8 cellular contexts compared by ENCODE assay signal in the genomic region with DNA sequence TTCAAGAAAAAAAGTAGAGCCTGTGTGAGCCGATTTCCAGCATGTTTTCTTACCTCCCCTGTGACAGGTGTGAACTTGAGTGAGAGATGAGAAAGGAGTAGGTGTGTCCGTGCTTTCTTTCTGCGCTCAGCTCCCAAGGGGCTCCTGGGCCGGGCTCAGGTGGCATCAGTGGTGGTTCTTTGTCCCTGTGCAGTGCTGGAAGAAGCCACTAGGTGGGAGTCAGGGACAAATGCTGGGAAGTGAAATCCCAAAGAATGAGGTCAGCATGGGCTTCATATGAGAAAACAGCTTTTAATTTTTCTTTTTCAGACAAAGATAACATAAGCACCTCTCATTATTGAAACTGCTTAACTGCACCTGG. TPM values are rescaled to one million over a fixed set of nuclear protein-coding genes. Genes with fewer than 3 reads are reported as not detected.
DNase-seq lines count a peak whose midpoint lies in the region; ATAC-seq, FAIRE-seq and TF ChIP-seq lines count a peak whose summit lies in the region.

No MANE protein-coding gene starts in this region.

- peak; percentile 38 for ATAC-seq in left colon

- H3K4me3 ChIP-seq in HEK293 (ENCODE audit: low read depth, low read length) (no peak overlapping the region), bronchial epithelial cell (ENCODE audit: low read depth, low read length) (no peak overlapping the region)

- TF ChIP-seq CTCF in HEK293 (tag by site-specific recombination; IDR thresholded peaks at IDR 0.05) (peak; percentile 34; the same call in 1 of the 2 replicates), bronchial epithelial cell (IDR thresholded peaks at IDR 0.05; ENCODE audit: insufficient read depth, low read length, severe bottlenecking) (peak; percentile 92)

- no peaks in the 10 kb centered on the region for H3K9me3 ChIP-seq in HEK293 (ENCODE audit: control insufficient read depth, insufficient read depth, low read depth, low read length)

- CTCF ChIA-PET in HEK293 (lab: Yijun Ruan, JAX): interaction anchor here (0.5 to 7.8 kb wide), 63 partner anchors 8 to 550 kb away, joined by 3 to 124 read pairs (median 5); partner anchors contain the start of gene PPFIBP2

- peak; percentile 52 for DNase-seq in COLO829 (ENCODE audit: low spot score)
- DNase-seq in NCI-H510A treated with DMSO at 0.1 percent for 48 hours (lab: John Stamatoyannopoulos, UW): peak; percentile 61
- peak; percentile 69 for DNase-seq in bronchial epithelial cell (ENCODE audit: low read depth)
- DNase-seq in left colon: peak; percentile 63 to 79
- no peak for DNase-seq in SHP77 treated with DMSO at 0.1 percent for 48 hours (lab: John Stamatoyannopoulos, UW)
- no peak for DNase-seq in stimulated activated CD4-positive, alpha-beta T cell treated with anti-CD3 and anti-CD28 coated beads, Interleukin-1b, Interleukin-23, amount 100 ng/mL, for 48 hours

- intact Hi-C loops in left colon (cut with DNase I, micrococcal nuclease): loop anchor here in 1 of 2 donors (5.0 kb wide), 1 partner anchor 116 kb away; no protein-coding TSS in a partner anchor

- no peaks in the 10 kb centered on the region for H3K36me3 ChIP-seq in HEK293 (ENCODE audit: control insufficient read depth in 2 of 2, insufficient read depth in 1 of 2, low read length in 2 of 2)
- H3K36me3 ChIP-seq in bronchial epithelial cell (ENCODE audit: control insufficient read depth, insufficient read depth, low read length): no peaks in the 10 kb centered on the region

- H3K27me3 ChIP-seq in bronchial epithelial cell (ENCODE audit: control insufficient read depth, insufficient read depth, low read length): no peaks in the 10 kb centered on the region

- H3K27ac ChIP-seq in HEK293 (ENCODE audit: extremely low read depth, low read depth, low read length): no peak overlapping the region
- H3K27ac ChIP-seq in temporal lobe (ENCODE audit: low read depth, low read length): peak overlapping the region; percentile 63

- no peaks in the 10 kb centered on the region for H3K4me1 ChIP-seq in HEK293 (ENCODE audit: control insufficient read depth, insufficient read depth, low read length)

- POLR2A ChIA-PET in HEK293 (lab: Yijun Ruan, JAX): no interaction called here

- FAIRE-seq in bronchial epithelial cell (lab: Jason Lieb, UNC): no peak

TF ChIP-seq in HEK293, 187 proteins besides CTCF, POLR2A, EP300 and RAD21:
- TF ChIP-seq ZNF324 (tag by site-specific recombination; IDR thresholded peaks at IDR 0.05) (no peak), ZNF654 (tag by site-specific recombination; IDR thresholded peaks at IDR 0.05; ENCODE audit: low read depth) (peak; percentile 87), PRDM1 (tag by site-specific recombination; IDR thresholded peaks at IDR 0.05) (peak; percentile 66), IKZF3 (tag by site-specific recombination; IDR thresholded peaks at IDR 0.05) (peak; percentile 69; the same call in 1 of the 2 replicates)

RNA-seq across cellular contexts. Expression of gene PPFIBP2, which starts 57.8 kb away (rescaled TPM):
- total RNA-seq in bronchial epithelial cell (15.0 and 41.6 TPM in 2 replicates), left colon (10 to 100 TPM; 63.5 to 81.1 TPM), temporal lobe (15.5 TPM)

Comparison
In these comparisons a context has a peak if more than half of its experiments do, and no peak if none do; other contexts are left out.
1. DNase-seq: peak in COLO829 (single experiment), NCI-H510A treated with DMSO at 0.1 percent for 48 hours (single experiment), bronchial epithelial cell (single experiment) and left colon (2 of 2); none in SHP77 treated with DMSO at 0.1 percent for 48 hours (single experiment) and stimulated activated CD4-positive, alpha-beta T cell treated with anti-CD3 and anti-CD28 coated beads, Interleukin-1b, Interleukin-23, amount 100 ng/mL, for 48 hours (single experiment).